Comparison of ENCODE assay signal across 19 cellular contexts in the genomic region with DNA sequence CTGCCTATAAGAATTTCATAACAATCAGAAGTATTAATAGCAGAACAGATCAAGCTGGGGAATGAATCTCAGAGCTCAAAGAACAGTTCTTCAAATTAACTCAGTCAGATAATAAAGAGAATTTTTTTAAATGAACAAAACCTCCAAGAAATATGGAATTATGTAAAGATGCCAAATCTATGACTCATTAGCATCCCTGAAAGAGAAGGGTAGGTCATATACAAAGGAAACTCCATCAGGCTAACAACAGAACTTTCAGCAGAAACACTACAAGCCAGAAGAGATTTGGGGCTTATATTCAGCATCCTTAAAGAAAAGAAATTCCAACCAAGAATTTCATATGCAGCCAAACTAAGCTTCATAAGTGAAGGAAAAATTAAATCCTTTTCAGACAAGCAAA.
"Had no signal": no experiment of that assay in that cellular context is flagged by ENCODE, and none has a peak within 500 bp of the region (broad histone marks: within the 10 kb centered on the region; RNA-seq: fewer than 3 reads in every experiment).

No MANE protein-coding gene starts in this region.

- H3K4me1 ChIP-seq: right atrium auricular region, tibial nerve, uterus had no signal

- DNase-seq: activated CD4-positive, CD25-positive, alpha-beta regulatory T cell treated with anti-CD3 and anti-CD28 coated beads, Interleukin-2, amount 50 U/mL, for 72 hours; activated naive CD4-positive, alpha-beta T cell treated with anti-CD3 and anti-CD28 coated beads, Interleukin-2, amount 10 ng/mL, durations not matched to agents 7 days and 5 days; effector memory CD4-positive, alpha-beta T cell; glutamatergic neuron; hypothalamus; kidney glomerular epithelial cell; left ventricle myocardium superior; mesenchymal stem cell; nucleus accumbens; stimulated activated CD4-positive, alpha-beta T cell treated with anti-CD3 and anti-CD28 coated beads, Interleukin-4, amount 100 ng/mL, for 4 hours; stimulated activated CD8-positive, alpha-beta memory T cell treated with anti-CD3 and anti-CD28 coated beads, Interleukin-4, amount 100 ng/mL, for 48 hours; stimulated activated naive CD4-positive, alpha-beta T cell treated with Interleukin-2 at 50 U/mL for 16 hours; substantia nigra; T-cell; T1000; uterus had no signal

- ATAC-seq: left ventricle myocardium superior, T-cell had no signal

- H3K27me3 ChIP-seq: right atrium auricular region, tibial nerve, uterus had no signal

- H3K36me3 ChIP-seq: uterus had no signal

- H3K4me2 ChIP-seq: smooth muscle cell had no signal

- H3K27ac ChIP-seq: right atrium auricular region, tibial nerve, uterus had no signal

- H3K4me3 ChIP-seq: right atrium auricular region, smooth muscle cell, tibial nerve, uterus had no signal
